1 cellular context compared by ENCODE assay signal in the genomic region with DNA sequence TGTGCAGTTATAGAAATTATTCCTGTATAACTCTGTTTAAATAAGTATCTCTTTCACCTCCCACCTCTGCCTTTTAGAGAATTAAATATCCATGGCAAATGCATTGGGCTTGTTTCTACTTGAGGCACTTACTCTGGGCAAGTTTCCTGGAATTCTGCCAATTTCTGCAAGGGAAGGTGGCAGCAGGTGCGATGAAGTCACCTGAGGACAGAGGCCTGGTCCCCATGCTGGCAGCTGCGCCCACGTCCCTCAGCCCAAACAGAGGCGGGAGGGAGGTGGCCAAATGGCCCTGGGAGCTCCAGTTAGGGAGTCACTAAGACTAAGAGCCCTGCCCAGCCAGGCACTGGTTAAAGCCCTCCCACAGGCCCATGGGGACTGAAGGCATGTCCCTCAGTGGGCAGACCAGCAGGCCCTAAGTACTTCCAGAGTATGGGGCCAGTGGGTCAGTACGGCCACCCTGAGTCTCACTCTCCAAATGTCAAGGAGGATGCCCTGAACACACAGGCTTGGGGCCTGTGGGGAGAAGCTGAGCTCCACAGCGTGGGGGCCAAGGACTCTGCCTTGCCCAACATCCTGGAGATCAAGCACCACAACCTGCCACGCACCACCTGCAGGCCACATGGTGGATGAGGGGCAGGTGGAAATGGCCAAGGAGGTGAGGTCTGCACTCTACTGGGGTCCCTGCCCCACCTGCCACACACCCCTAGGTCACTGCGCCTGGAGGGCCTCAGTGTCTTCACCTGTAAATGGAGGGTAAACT.
TF ChIP-seq lines count a peak whose summit lies in the region.

No MANE protein-coding gene starts in this region.

TF ChIP-seq in GM12891, 5 proteins besides CTCF, POLR2A, EP300 and RAD21 (continued from another document):
- TF ChIP-seq POU2F2 (IDR thresholded peaks at IDR 0.05; ENCODE audit: low read depth, low read length): no peak
- TF ChIP-seq POLR2AphosphoS5 (IDR thresholded peaks at IDR 0.05; ENCODE audit: low read depth, low read length): no peak
